In genomic region chr5:575636-576035, GRCh38 we compare ENCODE assay signal across 29 cellular contexts.
"Had no signal": no experiment of that assay in that cellular context is flagged by ENCODE, and none has a peak within 500 bp of the region (broad histone marks: within the 10 kb centered on the region; RNA-seq: fewer than 3 reads in every experiment).

No MANE protein-coding gene starts in this region.

- H3K4me3 ChIP-seq: cardiac muscle cell, SJSA1 had no signal

- ATAC-seq: activated naive CD8-positive, alpha-beta T cell treated with anti-CD3 and anti-CD28 coated beads, Interleukin-2, amount 50 U/mL, for 24 hours; Panc1; T-cell; T-helper 17 cell had no signal

- H3K4me1 Mint-ChIP-seq: activated CD4-positive, alpha-beta memory T cell treated with anti-CD3 and anti-CD28 coated beads, Interleukin-2, amount 10 ng/mL, durations not matched to agents 7 days and 5 days; activated naive CD4-positive, alpha-beta T cell treated with anti-CD3 and anti-CD28 coated beads, Interleukin-2, amount 10 ng/mL, durations not matched to agents 7 days and 5 days; activated naive CD8-positive, alpha-beta T cell treated with anti-CD3 and anti-CD28 coated beads, Interleukin-2, amount 50 U/mL, for 24 hours; T-cell; T-helper 17 cell had no signal

- H3K27ac Mint-ChIP-seq: activated B cell treated with CpG ODN at 0.5 μM for 24 hours; activated CD4-positive, alpha-beta memory T cell treated with anti-CD3 and anti-CD28 coated beads, Interleukin-2, amount 10 ng/mL, durations not matched to agents 7 days and 5 days; activated naive CD4-positive, alpha-beta T cell treated with anti-CD3 and anti-CD28 coated beads, Interleukin-2, amount 10 ng/mL, durations not matched to agents 7 days and 5 days; activated naive CD8-positive, alpha-beta T cell; activated naive CD8-positive, alpha-beta T cell treated with anti-CD3 and anti-CD28 coated beads, Interleukin-2, amount 50 U/mL, for 24 hours; IgD-negative memory B cell; T-cell; T-helper 17 cell had no signal

- H3K27ac ChIP-seq: cardiac muscle cell, SJSA1, VCaP had no signal

- DNase-seq: activated B cell treated with CpG ODN at 0.5 μM for 24 hours; activated CD4-positive, alpha-beta memory T cell treated with anti-CD3 and anti-CD28 coated beads, Interleukin-2, amount 10 ng/mL, durations not matched to agents 7 days and 5 days; activated CD4-positive, alpha-beta T cell treated with anti-CD3 and anti-CD28 coated beads for 1 hour; activated CD4-positive, alpha-beta T cell treated with anti-CD3 and anti-CD28 coated beads for 48 hours; activated effector memory CD4-positive, alpha-beta T cell treated with Interleukin-2 at 50 U/mL for 16 hours; activated naive CD4-positive, alpha-beta T cell treated with anti-CD3 and anti-CD28 coated beads, Interleukin-2, amount 10 ng/mL, durations not matched to agents 7 days and 5 days; activated naive CD8-positive, alpha-beta T cell treated with anti-CD3 and anti-CD28 coated beads, Interleukin-2, amount 50 U/mL, for 24 hours; activated T-cell treated with anti-CD3 and anti-CD28 coated beads, Interleukin-2, amount 50 U/mL, for 48 hours; aorta; Karpas-422; KBM-7; NCI-H1105; NCI-H1417 treated with DMSO at 0.1 percent for 48 hours; NCI-H1694; NCI-H1930; NCI-H2081 treated with DMSO at 0.1 percent for 48 hours; NCI-H226; NCI-H446 treated with DMSO at 0.1 percent for 48 hours; NCI-H524; SHP77 treated with DMSO at 0.1 percent for 48 hours; SK-N-SH; T-cell; T-helper 17 cell had no signal

- H3K4me3 Mint-ChIP-seq: activated B cell treated with CpG ODN at 0.5 μM for 24 hours; activated CD4-positive, alpha-beta memory T cell treated with anti-CD3 and anti-CD28 coated beads, Interleukin-2, amount 10 ng/mL, durations not matched to agents 7 days and 5 days; activated naive CD4-positive, alpha-beta T cell treated with anti-CD3 and anti-CD28 coated beads, Interleukin-2, amount 10 ng/mL, durations not matched to agents 7 days and 5 days; activated naive CD8-positive, alpha-beta T cell; activated naive CD8-positive, alpha-beta T cell treated with anti-CD3 and anti-CD28 coated beads, Interleukin-2, amount 50 U/mL, for 24 hours; T-cell; T-helper 17 cell had no signal

- H3K36me3 Mint-ChIP-seq: activated naive CD4-positive, alpha-beta T cell treated with anti-CD3 and anti-CD28 coated beads, Interleukin-2, amount 10 ng/mL, durations not matched to agents 7 days and 5 days; IgD-negative memory B cell; T-cell had no signal
